In genomic region chr19:1038995-1039645, GRCh38 we compare ENCODE assay signal across 8 cellular contexts. TPM values are rescaled to one million over a fixed set of nuclear protein-coding genes. Genes with fewer than 3 reads are reported as not detected.
DNase-seq lines count a peak whose midpoint lies in the region; ATAC-seq and TF ChIP-seq lines count a peak whose summit lies in the region.

No MANE protein-coding gene starts in this region.

- peaks cover 0 to 16% (median 13%) of the 10 kb centered on the region in 5 donors for H3K36me3 ChIP-seq in subcutaneous abdominal adipose tissue (ENCODE audit: control insufficient read depth in 5 of 5, insufficient read depth in 5 of 5, low read length in 5 of 5)

- H3K27ac ChIP-seq in VCaP (peak overlapping the region; percentile 72; the same call in 1 of the 2 replicates), right cardiac atrium (ENCODE audit: low read length) (peak overlapping the region; percentile 13), subcutaneous abdominal adipose tissue (ENCODE audit: low read depth, low read length) (no peak overlapping the region)

- H3K9me3 ChIP-seq in right cardiac atrium (ENCODE audit: control insufficient read depth, low read length) (no peaks in the 10 kb centered on the region), subcutaneous abdominal adipose tissue (ENCODE audit: control insufficient read depth in 5 of 5, low read length in 5 of 5) (no peaks in the 10 kb centered on the region)

- peaks cover 49% of the 10 kb centered on the region for H3K4me1 Mint-ChIP-seq in activated T-cell treated with anti-CD3 and anti-CD28 coated beads, Interleukin-2, amount 50 U/mL, for 24 hours (ENCODE audit: low read depth)

- 64% methylated on average over 22 of the region's 22 CpGs for WGBS in right cardiac atrium

- no peaks in the 10 kb centered on the region for H3K27me3 ChIP-seq in right cardiac atrium (ENCODE audit: control insufficient read depth, insufficient read depth)
- H3K27me3 ChIP-seq in subcutaneous abdominal adipose tissue (ENCODE audit: control insufficient read depth in 5 of 5, insufficient read depth in 4 of 5, low read length in 5 of 5): no peaks in the 10 kb centered on the region

- DNase-seq in activated T-cell treated with anti-CD3 and anti-CD28 coated beads, Interleukin-2, amount 50 U/mL, for 24 hours: no peak
- DNase-seq in activated T-cell treated with anti-CD3 and anti-CD28 coated beads for 4 hours (no peak), right cardiac atrium (peak in 2 of 3 donors; percentile 34 to 46), COLO668 (lab: John Stamatoyannopoulos, UW; ENCODE audit: unreplicated experiment) (no peak)
- DNase-seq in activated CD4-positive, alpha-beta T cell treated with anti-CD3 and anti-CD28 coated beads for 48 hours: no peak

- ATAC-seq in right cardiac atrium (no peak), HG03139 (IDR thresholded peaks at IDR 0.05; ENCODE audit: unreplicated experiment) (no peak)

- peak overlapping the region; percentile 88 for H3K27ac Mint-ChIP-seq in activated T-cell treated with anti-CD3 and anti-CD28 coated beads, Interleukin-2, amount 50 U/mL, for 24 hours

- TF ChIP-seq CTCF in VCaP (conservative IDR thresholded peaks at IDR 0.05): no peak

- no peaks in the 10 kb centered on the region for H3K27me3 Mint-ChIP-seq in activated T-cell treated with anti-CD3 and anti-CD28 coated beads, Interleukin-2, amount 50 U/mL, for 24 hours

- peaks cover 36% of the 10 kb centered on the region for H3K36me3 Mint-ChIP-seq in activated T-cell treated with anti-CD3 and anti-CD28 coated beads, Interleukin-2, amount 50 U/mL, for 24 hours (ENCODE audit: low read depth)

- H3K4me1 ChIP-seq in right cardiac atrium (ENCODE audit: control insufficient read depth, insufficient read depth, low read length): no peaks in the 10 kb centered on the region
- H3K4me1 ChIP-seq in subcutaneous abdominal adipose tissue (ENCODE audit: control insufficient read depth in 5 of 5, insufficient read depth in 5 of 5, low read length in 5 of 5): peaks cover 0 to 59% (median 54%) of the 10 kb centered on the region in 5 donors

- H3K9ac ChIP-seq in subcutaneous abdominal adipose tissue (ENCODE audit: low read length in 5 of 5): peak overlapping the region in 2 of 5 donors; percentile 11 to 13

- H3K9me3 Mint-ChIP-seq in activated T-cell treated with anti-CD3 and anti-CD28 coated beads, Interleukin-2, amount 50 U/mL, for 24 hours: no peaks in the 10 kb centered on the region

- H3K4me3 Mint-ChIP-seq in activated T-cell treated with anti-CD3 and anti-CD28 coated beads, Interleukin-2, amount 50 U/mL, for 24 hours: peak overlapping the region; percentile 51

- intact Hi-C loops in right cardiac atrium (cut with DNase I): no loop called here

- H3K4me3 ChIP-seq in right cardiac atrium (ENCODE audit: low read length) (no peak overlapping the region), subcutaneous abdominal adipose tissue (ENCODE audit: low read depth in 1 of 5, low read length in 5 of 5) (peak overlapping the region in 3 of 5 donors; percentile 36 to 81 (median 81))

RNA-seq across cellular contexts. Expression of gene ABCA7, which starts 0.8 kb away (rescaled TPM):
- 10 to 100 TPM in 1 of 4 donors, 1 to 10 TPM in 3; 7.3 to 10.4 (median 8.7) TPM for total RNA-seq in right cardiac atrium
- polyA plus RNA-seq in right cardiac atrium: 9.1 TPM

RNA-seq across cellular contexts. Expression of gene CNN2, which starts 12.7 kb away (rescaled TPM):
- total RNA-seq in right cardiac atrium: 10 to 100 TPM; 57.4 to 75.9 (median 63.8) TPM
- polyA plus RNA-seq in right cardiac atrium: 52.1 TPM

RNA-seq across cellular contexts. Expression of gene RNU6-2, which starts 17.8 kb away (rescaled TPM):
- total RNA-seq in right cardiac atrium: not detected
- polyA plus RNA-seq in right cardiac atrium: not detected

RNA-seq across cellular contexts. Expression of gene TMEM259, which starts 18.2 kb away (rescaled TPM):
- total RNA-seq in right cardiac atrium: 100 to 1,000 TPM; 127 to 161 (median 143) TPM
- 164 TPM for polyA plus RNA-seq in right cardiac atrium

RNA-seq across cellular contexts. Expression of gene ARHGAP45, which starts 27.8 kb away (rescaled TPM):
- total RNA-seq in right cardiac atrium: 10 to 100 TPM in 1 of 4 donors, 1 to 10 TPM in 3; 7.7 to 10.4 (median 9.2) TPM
- 5.9 TPM for polyA plus RNA-seq in right cardiac atrium

Comparison
In these comparisons a context has a peak if more than half of its experiments do, and no peak if none do; other contexts are left out.
1. DNase-seq: peak in right cardiac atrium (2 of 3); none in activated T-cell treated with anti-CD3 and anti-CD28 coated beads, Interleukin-2, amount 50 U/mL, for 24 hours (single experiment), activated T-cell treated with anti-CD3 and anti-CD28 coated beads for 4 hours (single experiment), COLO668 (single experiment) and activated CD4-positive, alpha-beta T cell treated with anti-CD3 and anti-CD28 coated beads for 48 hours (single experiment).